Comparison of ENCODE assay signal across 5 cellular contexts in the genomic region with DNA sequence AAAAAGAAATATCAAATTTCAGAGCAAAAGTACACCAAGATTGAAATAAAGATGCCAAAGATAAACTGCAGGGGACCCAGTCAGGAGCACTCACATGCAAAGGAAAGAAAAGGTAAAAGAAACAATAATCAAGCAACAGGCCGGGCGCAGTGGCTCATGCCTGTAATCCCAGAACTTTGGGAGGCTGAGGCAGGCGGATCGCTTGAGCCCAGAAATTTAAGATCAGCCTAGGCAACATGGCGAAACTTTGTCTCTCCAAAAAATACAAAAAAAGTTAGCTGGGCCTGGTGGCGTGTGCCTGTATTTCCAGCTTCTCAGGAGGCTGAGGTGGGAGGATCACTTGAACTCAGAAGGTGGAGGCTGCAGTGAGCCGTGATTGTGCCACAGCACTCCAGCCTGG.
"Had no signal": no experiment of that assay in that cellular context is flagged by ENCODE, and none has a peak within 500 bp of the region (broad histone marks: within the 10 kb centered on the region; RNA-seq: fewer than 3 reads in every experiment).

No MANE protein-coding gene starts in this region.

- H3K27ac Mint-ChIP-seq: GM23338, H9, IgD-negative memory B cell had no signal

- ATAC-seq: GM23338 had no signal

- H3K27me3 Mint-ChIP-seq: IgD-negative memory B cell had no signal

- H3K4me3 ChIP-seq: GM23338 had no signal

- H3K4me3 Mint-ChIP-seq: GM23338, H9, IgD-negative memory B cell had no signal

- DNase-seq: H9, HCEC 1CT, KBM-7 had no signal

- H3K9me3 Mint-ChIP-seq: GM23338, H9, IgD-negative memory B cell had no signal
